ENCODE assay signal across 8 cellular contexts in genomic region chr17:82230627-82231311, GRCh38. TPM values are rescaled to one million over a fixed set of nuclear protein-coding genes. Genes with fewer than 3 reads are reported as not detected.
A peak's percentile ranks its signal among the peaks of the same experiment; 100 is the strongest.
DNase-seq lines count a peak whose midpoint lies in the region; ATAC-seq, FAIRE-seq and TF ChIP-seq lines count a peak whose summit lies in the region.

No MANE protein-coding gene starts in this region.

- H3K36me3 ChIP-seq in SK-N-SH (replicated peaks in 1 of 2; ENCODE audit: control insufficient read depth in 1 of 2, insufficient read depth in 2 of 2, low read length in 1 of 2) (peaks cover 0 to 3% of the 10 kb centered on the region in 2 experiments), mammary epithelial cell (ENCODE audit: insufficient read depth, low read length) (peaks cover 2% of the 10 kb centered on the region), small intestine (ENCODE audit: control insufficient read depth in 2 of 2, insufficient read depth in 2 of 2, low read length in 2 of 2) (no peaks in the 10 kb centered on the region)

- H3F3A ChIP-seq in SK-N-SH (replicated peaks; ENCODE audit: insufficient read depth): no peaks in the 10 kb centered on the region

- in situ Hi-C loops in mammary epithelial cell (cut with MboI; ENCODE audit: low sequenced_read_pairs in 2 of 2): no loop called here

- no peak for ATAC-seq in SK-N-SH treated with all-trans-retinoic acid at 6 μM for 48 hours
- peak; percentile 34 for ATAC-seq in HG03354 (IDR thresholded peaks at IDR 0.05; ENCODE audit: poor library complexity, severe bottlenecking, unreplicated experiment)

- peaks cover 75% of the 10 kb centered on the region for H3K79me2 ChIP-seq in SK-N-SH (ENCODE audit: insufficient read depth)
- H3K79me2 ChIP-seq in mammary epithelial cell (ENCODE audit: insufficient read depth, low read length): peaks cover 66% of the 10 kb centered on the region

- H3K4me1 Mint-ChIP-seq in T-helper 2 cell treated with Interferon-gamma antibody and Interleukin-4, amounts not matched to agents 5 μg/mL and 100 μg/mL, for 36 hours (ENCODE audit: low read depth): peaks cover 8% of the 10 kb centered on the region

- CTCF ChIA-PET in SK-N-SH (lab: Yijun Ruan, JAX): interaction anchor here (0.7 to 2.9 kb wide), 4 partner anchors 13 to 91 kb away, joined by 3 to 11 read pairs (median 6); no protein-coding TSS in a partner anchor
- CTCF ChIA-PET in mammary epithelial cell (lab: Charles Lee; ENCODE audit: low non-redundant PET): no interaction called here

- no TSS peak for BruUV-seq in mammary epithelial cell (replicated peaks; lab: Mats Ljungman, UMichigan)

- H3K4me3 ChIP-seq in SK-N-SH (ENCODE audit: low read depth in 2 of 2, low read length in 1 of 2): peak overlapping the region in 1 of 2 experiments; percentile 62; a peak in 2 of 4 replicates
- H3K4me3 ChIP-seq in mammary epithelial cell (replicated peaks in 1 of 3; ENCODE audit: insufficient read depth in 1 of 3, low read depth in 2 of 3, low read length in 3 of 3): peak overlapping the region; percentile 47 to 76 (median 75)
- peak overlapping the region; percentile 38 to 57 for H3K4me3 ChIP-seq in small intestine (ENCODE audit: low read depth in 1 of 2, low read length in 2 of 2)

- POLR2A ChIA-PET in SK-N-SH (lab: Yijun Ruan, JAX): no interaction called here

- dilution Hi-C loops in mammary epithelial cell (cut with HindIII; ENCODE audit: low sequenced_read_pairs): no loop called here

- no peak overlapping the region for H3K27ac Mint-ChIP-seq in T-helper 2 cell treated with Interferon-gamma antibody and Interleukin-4, amounts not matched to agents 5 μg/mL and 100 μg/mL, for 36 hours

- H3K9ac ChIP-seq in SK-N-SH (no peak overlapping the region), mammary epithelial cell (ENCODE audit: insufficient read depth, low read length) (peak overlapping the region; percentile 8)

- H3K9me3 ChIP-seq in SK-N-SH: no peaks in the 10 kb centered on the region
- no peaks in the 10 kb centered on the region for H3K9me3 ChIP-seq in mammary epithelial cell (replicated peaks; ENCODE audit: insufficient read depth, low read length)
- H3K9me3 ChIP-seq in small intestine (ENCODE audit: control insufficient read depth, low read depth): no peaks in the 10 kb centered on the region

- no peaks in the 10 kb centered on the region for H3K9me2 ChIP-seq in SK-N-SH

- no peak for FAIRE-seq in small intestine (lab: Jason Lieb, UNC)

- H3K27ac ChIP-seq in SK-N-SH (ENCODE audit: low read depth in 2 of 2, low read length in 1 of 2) (no peak overlapping the region), mammary epithelial cell (ENCODE audit: insufficient read depth, low read depth, low read length) (peak overlapping the region; percentile 32), small intestine (ENCODE audit: low read depth in 1 of 2, low read length in 1 of 2) (peak overlapping the region; percentile 15 to 94)

- H3K9me3 Mint-ChIP-seq in T-helper 2 cell treated with Interferon-gamma antibody and Interleukin-4, amounts not matched to agents 5 μg/mL and 100 μg/mL, for 36 hours: no peaks in the 10 kb centered on the region

- peaks cover 5 to 6% of the 10 kb centered on the region in 2 experiments; a peak in 2 of 4 replicates for H3K4me1 ChIP-seq in SK-N-SH (ENCODE audit: control insufficient read depth in 1 of 2, insufficient read depth in 2 of 2, low read depth in 1 of 2, low read length in 1 of 2)
- H3K4me1 ChIP-seq in mammary epithelial cell (ENCODE audit: insufficient read depth, low read length): peaks cover 54% of the 10 kb centered on the region
- H3K4me1 ChIP-seq in small intestine (ENCODE audit: control insufficient read depth in 2 of 2, insufficient read depth in 1 of 2, low read depth in 1 of 2, low read length in 1 of 2): peaks cover 0 to 10% of the 10 kb centered on the region in 2 donors

- intact Hi-C loops in mammary epithelial cell (cut with micrococcal nuclease): loop anchor here (1.0 kb wide), 1 partner anchor 25 kb away; no protein-coding TSS in a partner anchor

- peak; percentile 77 for DNase-seq in SK-N-SH
- peak; percentile 74 for DNase-seq in T-helper 2 cell treated with Interferon-gamma antibody and Interleukin-4, amounts not matched to agents 5 μg/mL and 100 μg/mL, for 36 hours (ENCODE audit: low spot score)
- DNase-seq in mammary epithelial cell: peak; percentile 78
- DNase-seq in iPS-NIHi7 (ENCODE audit: extremely low spot score): peak; percentile 77
- peak; percentile 86 for DNase-seq in small intestine
- no peak for DNase-seq in putamen (ENCODE audit: low spot score)

- 50% methylated on average over 42 of the region's 75 CpGs for WGBS in SK-N-SH (ENCODE audit: low lambda C conversion rate)
- 39% methylated on average over 11 of the region's 75 CpGs for WGBS in mammary epithelial cell (ENCODE audit: low coverage, missing lambda C conversion rate)
- WGBS in small intestine, 3 donors: 3 to 6% (median 6%) methylated on average over 14 to 75 of the region's 75 CpGs

- H2AFZ ChIP-seq in SK-N-SH (ENCODE audit: low read depth) (no peak overlapping the region), mammary epithelial cell (ENCODE audit: low read depth, low read length) (peak overlapping the region; percentile 54)

- TF ChIP-seq CTCF in SK-N-SH (IDR thresholded peaks at IDR 0.05) (no peak), mammary epithelial cell (conservative IDR thresholded peaks at IDR 0.05 in 1 of 2, IDR thresholded peaks at IDR 0.05 in 1 of 2; ENCODE audit: extremely low read depth in 1 of 2, insufficient read depth in 1 of 2, low read depth in 1 of 2, low read length in 2 of 2) (peak; percentile 10 to 42)

- TF ChIP-seq EP300 in SK-N-SH (IDR thresholded peaks at IDR 0.05; ENCODE audit: borderline replicate concordance in 1 of 2, low read depth in 1 of 2, low read length in 1 of 2): no peak

- no peaks in the 10 kb centered on the region for H3K27me3 Mint-ChIP-seq in T-helper 2 cell treated with Interferon-gamma antibody and Interleukin-4, amounts not matched to agents 5 μg/mL and 100 μg/mL, for 36 hours (ENCODE audit: low read depth)

- H3K4me3 Mint-ChIP-seq in T-helper 2 cell treated with Interferon-gamma antibody and Interleukin-4, amounts not matched to agents 5 μg/mL and 100 μg/mL, for 36 hours: peak overlapping the region; percentile 90

- H3K36me3 Mint-ChIP-seq in T-helper 2 cell treated with Interferon-gamma antibody and Interleukin-4, amounts not matched to agents 5 μg/mL and 100 μg/mL, for 36 hours (ENCODE audit: low read depth): peaks cover 8% of the 10 kb centered on the region

- peaks cover 29% of the 10 kb centered on the region; the same call in 1 of the 2 replicates for H4K20me1 ChIP-seq in SK-N-SH (ENCODE audit: insufficient read depth)
- peaks cover 4% of the 10 kb centered on the region for H4K20me1 ChIP-seq in mammary epithelial cell (ENCODE audit: insufficient read depth, low read length)

- H3K4me2 ChIP-seq in SK-N-SH: peak overlapping the region; percentile 95
- H3K4me2 ChIP-seq in mammary epithelial cell (ENCODE audit: insufficient read depth, low read depth, low read length): peak overlapping the region; percentile 97

- H3K27me3 ChIP-seq in SK-N-SH (ENCODE audit: insufficient read depth) (no peaks in the 10 kb centered on the region), mammary epithelial cell (ENCODE audit: insufficient read depth, low read length) (no peaks in the 10 kb centered on the region), small intestine (ENCODE audit: control insufficient read depth in 2 of 2, insufficient read depth in 2 of 2, low read length in 2 of 2) (no peaks in the 10 kb centered on the region)

- TF ChIP-seq RAD21 in SK-N-SH (IDR thresholded peaks at IDR 0.05; ENCODE audit: low read length): no peak

TF ChIP-seq in SK-N-SH, 30 proteins besides CTCF, POLR2A, EP300 and RAD21 (continues in another document):
- TF ChIP-seq TCF12 (IDR thresholded peaks at IDR 0.05) (no peak), SIN3A (IDR thresholded peaks at IDR 0.05; ENCODE audit: borderline replicate concordance, low read depth, low read length) (no peak), USF1 (IDR thresholded peaks at IDR 0.05; ENCODE audit: borderline replicate concordance, low read depth) (no peak), FOXJ3 (CRISPR knock-in tag; IDR thresholded peaks at IDR 0.05) (no peak)

TF ChIP-seq in SK-N-SH treated with all-trans-retinoic acid at 6 μM for 48 hours, 23 proteins besides CTCF, POLR2A, EP300 and RAD21:
- TF ChIP-seq TCF4 (CRISPR knock-in tag; IDR thresholded peaks at IDR 0.05; ENCODE audit: borderline replicate concordance): no peak
- TF ChIP-seq ZFP30 (CRISPR knock-in tag; IDR thresholded peaks at IDR 0.05): no peak
- no peak for TF ChIP-seq GLIS3 (CRISPR knock-in tag; IDR thresholded peaks at IDR 0.05)
- no peak for TF ChIP-seq POU6F1 (CRISPR knock-in tag; IDR thresholded peaks at IDR 0.05; ENCODE audit: borderline replicate concordance, low read depth)
TF ChIP-seq in SK-N-SH treated with all-trans-retinoic acid at 6 μM for 48 hours: peak in this region for 0.

RNA-seq across cellular contexts. Expression of gene SLC16A3, which starts 1.9 kb away (rescaled TPM):
- polyA plus RNA-seq in SK-N-SH (2012; rRNA removed): 68.8 and 70.7 TPM in 2 replicates
- polyA plus RNA-seq in SK-N-SH (2012; cell fraction: cytosol; rRNA removed): 25.2 and 42.6 TPM in 2 replicates
- 38.5 and 58.7 TPM in 2 replicates for polyA plus RNA-seq in SK-N-SH (2012; cell fraction: nucleus; rRNA removed)
- total RNA-seq in mammary epithelial cell: 100 to 1,000 TPM; 180 to 212 TPM
- 118 TPM for polyA plus RNA-seq in mammary epithelial cell
- polyA minus RNA-seq in mammary epithelial cell: 42.3 TPM
- 10 to 100 TPM in 1 of 3 donors, 1 to 10 TPM in 2; 5.4 to 33.2 (median 7.8) TPM for polyA plus RNA-seq in small intestine

RNA-seq across cellular contexts. Expression of gene CCDC57, which starts 18.1 kb away (rescaled TPM):
- polyA plus RNA-seq in SK-N-SH (2012; rRNA removed) (68.6 and 82.9 TPM in 2 replicates), mammary epithelial cell (14.1 TPM), small intestine (10 to 100 TPM; 36.7 to 97.3 (median 47.7) TPM)
- 11.2 and 17.5 TPM in 2 replicates for polyA plus RNA-seq in SK-N-SH (2012; cell fraction: cytosol; rRNA removed)
- polyA plus RNA-seq in SK-N-SH (2012; cell fraction: nucleus; rRNA removed): 417 and 423 TPM in 2 replicates
- 10 to 100 TPM; 24.8 to 52.0 TPM for total RNA-seq in mammary epithelial cell
- 7.5 TPM for polyA minus RNA-seq in mammary epithelial cell

RNA-seq across cellular contexts. Expression of gene CSNK1D, which starts 42.7 kb away (rescaled TPM):
- polyA plus RNA-seq in SK-N-SH (2012; rRNA removed) (133 and 216 TPM in 2 replicates), mammary epithelial cell (146 TPM), small intestine (100 to 1,000 TPM; 111 to 148 (median 146) TPM)
- polyA plus RNA-seq in SK-N-SH (2012; cell fraction: cytosol; rRNA removed): 121 and 170 TPM in 2 replicates
- 670 and 707 TPM in 2 replicates for polyA plus RNA-seq in SK-N-SH (2012; cell fraction: nucleus; rRNA removed)
- 100 to 1,000 TPM in 1 of 2 donors, 10 to 100 TPM in 1; 68.7 to 163 TPM for total RNA-seq in mammary epithelial cell
- polyA minus RNA-seq in mammary epithelial cell: 216 TPM

Comparison
In these comparisons a context has a peak if more than half of its experiments do, and no peak if none do; other contexts are left out.
1. H3K27ac ChIP-seq: peak in mammary epithelial cell (single experiment) and small intestine (2 of 2); none in SK-N-SH (0 of 2).